1 cellular context compared by ENCODE assay signal in the genomic region with DNA sequence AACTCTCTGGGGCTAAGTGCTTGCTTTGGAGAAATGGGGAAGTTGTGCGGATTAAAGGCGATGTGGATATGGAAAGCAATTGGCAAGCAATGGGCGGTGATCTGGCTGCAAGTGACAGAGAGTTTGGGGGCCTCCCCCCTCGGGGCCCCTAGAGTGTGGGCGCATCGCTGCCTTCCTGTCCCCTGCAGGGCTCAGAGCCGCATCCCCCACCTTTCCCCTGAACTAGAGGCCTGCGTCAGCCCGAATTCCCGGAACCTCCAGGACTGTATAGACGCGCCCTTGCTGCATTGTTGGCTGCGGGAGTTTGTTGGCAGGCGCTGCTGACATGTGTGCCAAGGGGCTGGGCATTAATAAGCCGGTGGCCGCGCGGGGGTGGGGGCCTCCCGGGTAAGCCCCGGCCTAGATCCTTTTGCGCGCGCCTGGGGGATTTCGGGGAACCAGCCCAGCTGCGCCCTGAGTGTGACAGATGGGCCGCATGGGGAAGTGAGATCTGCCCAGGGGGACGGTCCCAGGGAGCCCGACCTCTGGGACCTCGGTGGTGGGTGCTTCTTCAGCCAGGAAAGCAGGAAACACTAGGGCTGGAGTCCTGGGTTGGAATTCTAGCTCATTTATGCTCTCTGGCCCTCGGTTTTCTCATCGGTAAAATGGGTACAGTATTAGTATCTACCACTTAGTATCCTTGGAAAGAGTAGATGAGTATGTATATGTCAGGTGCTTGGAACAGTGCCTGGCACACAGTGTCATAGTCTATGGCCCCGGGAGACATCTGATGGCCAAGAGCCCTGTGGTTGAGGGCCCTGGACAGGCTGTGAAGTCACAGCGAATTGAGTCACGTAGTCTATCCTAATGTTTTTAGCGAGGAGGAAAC.
TF ChIP-seq lines count a peak whose summit lies in the region.

No MANE protein-coding gene starts in this region.

TF ChIP-seq in K562, 482 proteins besides CTCF, POLR2A, EP300 and RAD21 (continues in another document):
- no peak for TF ChIP-seq POLR2AphosphoS5 (IDR thresholded peaks at IDR 0.05; ENCODE audit: control insufficient read depth, insufficient read depth, low read depth, low read length)
- TF ChIP-seq ATF7 (IDR thresholded peaks at IDR 0.05): 0 out of 2 replicates have a peak, but pooled peaks have one; percentile 10
- no peak for TF ChIP-seq PCBP2 (IDR thresholded peaks at IDR 0.05; ENCODE audit: low read depth, low read length, poor library complexity, severe bottlenecking)
- 0 out of 2 replicates have a peak, but pooled peaks have one; percentile 21 for TF ChIP-seq ZNF507 (tag; conservative IDR thresholded peaks at IDR 0.05)
- no peak for TF ChIP-seq CBFA2T3 (IDR thresholded peaks at IDR 0.05)
- TF ChIP-seq, protein P1, sequence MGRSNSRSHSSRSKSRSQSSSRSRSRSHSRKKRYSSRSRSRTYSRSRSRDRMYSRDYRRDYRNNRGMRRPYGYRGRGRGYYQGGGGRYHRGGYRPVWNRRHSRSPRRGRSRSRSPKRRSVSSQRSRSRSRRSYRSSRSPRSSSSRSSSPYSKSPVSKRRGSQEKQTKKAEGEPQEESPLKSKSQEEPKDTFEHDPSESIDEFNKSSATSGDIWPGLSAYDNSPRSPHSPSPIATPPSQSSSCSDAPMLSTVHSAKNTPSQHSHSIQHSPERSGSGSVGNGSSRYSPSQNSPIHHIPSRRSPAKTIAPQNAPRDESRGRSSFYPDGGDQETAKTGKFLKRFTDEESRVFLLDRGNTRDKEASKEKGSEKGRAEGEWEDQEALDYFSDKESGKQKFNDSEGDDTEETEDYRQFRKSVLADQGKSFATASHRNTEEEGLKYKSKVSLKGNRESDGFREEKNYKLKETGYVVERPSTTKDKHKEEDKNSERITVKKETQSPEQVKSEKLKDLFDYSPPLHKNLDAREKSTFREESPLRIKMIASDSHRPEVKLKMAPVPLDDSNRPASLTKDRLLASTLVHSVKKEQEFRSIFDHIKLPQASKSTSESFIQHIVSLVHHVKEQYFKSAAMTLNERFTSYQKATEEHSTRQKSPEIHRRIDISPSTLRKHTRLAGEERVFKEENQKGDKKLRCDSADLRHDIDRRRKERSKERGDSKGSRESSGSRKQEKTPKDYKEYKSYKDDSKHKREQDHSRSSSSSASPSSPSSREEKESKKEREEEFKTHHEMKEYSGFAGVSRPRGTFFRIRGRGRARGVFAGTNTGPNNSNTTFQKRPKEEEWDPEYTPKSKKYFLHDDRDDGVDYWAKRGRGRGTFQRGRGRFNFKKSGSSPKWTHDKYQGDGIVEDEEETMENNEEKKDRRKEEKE (IDR thresholded peaks at IDR 0.05; ENCODE audit: borderline replicate concordance in 1 of 2, control insufficient read depth in 1 of 2, low read depth in 2 of 2, low read length in 1 of 2): no peak
- peak; percentile 8 to 64; a peak in 1 of 4 replicates for TF ChIP-seq SIN3A (IDR thresholded peaks at IDR 0.05; ENCODE audit: borderline replicate concordance in 2 of 2, control insufficient read depth in 1 of 2, low read depth in 2 of 2, low read length in 2 of 2)
- TF ChIP-seq ZZZ3 (IDR thresholded peaks at IDR 0.05): no peak
- TF ChIP-seq SMARCA5 (IDR thresholded peaks at IDR 0.05): peak; percentile 74; the same call in 1 of the 2 replicates
- no peak for TF ChIP-seq SMAD3 (CRISPR knock-in tag; conservative IDR thresholded peaks at IDR 0.05)
- TF ChIP-seq ETV1 (tag; conservative IDR thresholded peaks at IDR 0.05; ENCODE audit: low read depth): peak; percentile 41; the same call in 1 of the 2 replicates
- no peak for TF ChIP-seq NR1H2 (CRISPR knock-in tag; IDR thresholded peaks at IDR 0.05)
- no peak for TF ChIP-seq DNMT1 (IDR thresholded peaks at IDR 0.05)
- TF ChIP-seq ZFP30 (CRISPR knock-in tag; IDR thresholded peaks at IDR 0.05; ENCODE audit: borderline replicate concordance): no peak
- peak; percentile 25; the same call in 1 of the 2 replicates for TF ChIP-seq SMARCE1 (IDR thresholded peaks at IDR 0.05)
- TF ChIP-seq FOSL1 (tag; conservative IDR thresholded peaks at IDR 0.05): no peak
- no peak for TF ChIP-seq EHMT2 (IDR thresholded peaks at IDR 0.05)
- TF ChIP-seq BRF2 (IDR thresholded peaks at IDR 0.05; ENCODE audit: borderline replicate concordance, insufficient read depth, insufficient read length): no peak
- peak; percentile 18 for TF ChIP-seq CCNT2 (IDR thresholded peaks at IDR 0.05; ENCODE audit: borderline replicate concordance, extremely low read depth, insufficient read length, low read depth, low read length)
- TF ChIP-seq GTF2F1 (IDR thresholded peaks at IDR 0.05; ENCODE audit: low read depth, low read length): no peak
- TF ChIP-seq FOXJ2 (tag; IDR thresholded peaks at IDR 0.05): no peak
- TF ChIP-seq HNRNPH1 (optimal IDR thresholded peaks at IDR 0.05; ENCODE audit: low read depth, low read length): no peak
- TF ChIP-seq DIDO1 (tag; IDR thresholded peaks at IDR 0.05; ENCODE audit: low read depth): no peak
- no peak for TF ChIP-seq ZNF253 (CRISPR knock-in tag; conservative IDR thresholded peaks at IDR 0.05)
- TF ChIP-seq ZC3H11A (IDR thresholded peaks at IDR 0.05; ENCODE audit: low read depth, low read length): no peak
- TF ChIP-seq MTA2 (IDR thresholded peaks at IDR 0.05; ENCODE audit: low read depth): no peak
- TF ChIP-seq, protein P2, sequence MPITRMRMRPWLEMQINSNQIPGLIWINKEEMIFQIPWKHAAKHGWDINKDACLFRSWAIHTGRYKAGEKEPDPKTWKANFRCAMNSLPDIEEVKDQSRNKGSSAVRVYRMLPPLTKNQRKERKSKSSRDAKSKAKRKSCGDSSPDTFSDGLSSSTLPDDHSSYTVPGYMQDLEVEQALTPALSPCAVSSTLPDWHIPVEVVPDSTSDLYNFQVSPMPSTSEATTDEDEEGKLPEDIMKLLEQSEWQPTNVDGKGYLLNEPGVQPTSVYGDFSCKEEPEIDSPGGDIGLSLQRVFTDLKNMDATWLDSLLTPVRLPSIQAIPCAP (CRISPR knock-in tag; IDR thresholded peaks at IDR 0.05; ENCODE audit: borderline replicate concordance): no peak
- peak; percentile 87 for TF ChIP-seq ADNP (tag; IDR thresholded peaks at IDR 0.05)
- no peak for TF ChIP-seq ZNF583 (CRISPR knock-in tag; IDR thresholded peaks at IDR 0.05)
- TF ChIP-seq MYC (IDR thresholded peaks at IDR 0.05; ENCODE audit: low read depth, low read length): no peak
- TF ChIP-seq MYC (CRISPR knock-in tag; IDR thresholded peaks at IDR 0.05; ENCODE audit: borderline replicate concordance, low read depth): no peak
- no peak for TF ChIP-seq SMARCA4 (IDR thresholded peaks at IDR 0.05)
- TF ChIP-seq, protein P3, sequence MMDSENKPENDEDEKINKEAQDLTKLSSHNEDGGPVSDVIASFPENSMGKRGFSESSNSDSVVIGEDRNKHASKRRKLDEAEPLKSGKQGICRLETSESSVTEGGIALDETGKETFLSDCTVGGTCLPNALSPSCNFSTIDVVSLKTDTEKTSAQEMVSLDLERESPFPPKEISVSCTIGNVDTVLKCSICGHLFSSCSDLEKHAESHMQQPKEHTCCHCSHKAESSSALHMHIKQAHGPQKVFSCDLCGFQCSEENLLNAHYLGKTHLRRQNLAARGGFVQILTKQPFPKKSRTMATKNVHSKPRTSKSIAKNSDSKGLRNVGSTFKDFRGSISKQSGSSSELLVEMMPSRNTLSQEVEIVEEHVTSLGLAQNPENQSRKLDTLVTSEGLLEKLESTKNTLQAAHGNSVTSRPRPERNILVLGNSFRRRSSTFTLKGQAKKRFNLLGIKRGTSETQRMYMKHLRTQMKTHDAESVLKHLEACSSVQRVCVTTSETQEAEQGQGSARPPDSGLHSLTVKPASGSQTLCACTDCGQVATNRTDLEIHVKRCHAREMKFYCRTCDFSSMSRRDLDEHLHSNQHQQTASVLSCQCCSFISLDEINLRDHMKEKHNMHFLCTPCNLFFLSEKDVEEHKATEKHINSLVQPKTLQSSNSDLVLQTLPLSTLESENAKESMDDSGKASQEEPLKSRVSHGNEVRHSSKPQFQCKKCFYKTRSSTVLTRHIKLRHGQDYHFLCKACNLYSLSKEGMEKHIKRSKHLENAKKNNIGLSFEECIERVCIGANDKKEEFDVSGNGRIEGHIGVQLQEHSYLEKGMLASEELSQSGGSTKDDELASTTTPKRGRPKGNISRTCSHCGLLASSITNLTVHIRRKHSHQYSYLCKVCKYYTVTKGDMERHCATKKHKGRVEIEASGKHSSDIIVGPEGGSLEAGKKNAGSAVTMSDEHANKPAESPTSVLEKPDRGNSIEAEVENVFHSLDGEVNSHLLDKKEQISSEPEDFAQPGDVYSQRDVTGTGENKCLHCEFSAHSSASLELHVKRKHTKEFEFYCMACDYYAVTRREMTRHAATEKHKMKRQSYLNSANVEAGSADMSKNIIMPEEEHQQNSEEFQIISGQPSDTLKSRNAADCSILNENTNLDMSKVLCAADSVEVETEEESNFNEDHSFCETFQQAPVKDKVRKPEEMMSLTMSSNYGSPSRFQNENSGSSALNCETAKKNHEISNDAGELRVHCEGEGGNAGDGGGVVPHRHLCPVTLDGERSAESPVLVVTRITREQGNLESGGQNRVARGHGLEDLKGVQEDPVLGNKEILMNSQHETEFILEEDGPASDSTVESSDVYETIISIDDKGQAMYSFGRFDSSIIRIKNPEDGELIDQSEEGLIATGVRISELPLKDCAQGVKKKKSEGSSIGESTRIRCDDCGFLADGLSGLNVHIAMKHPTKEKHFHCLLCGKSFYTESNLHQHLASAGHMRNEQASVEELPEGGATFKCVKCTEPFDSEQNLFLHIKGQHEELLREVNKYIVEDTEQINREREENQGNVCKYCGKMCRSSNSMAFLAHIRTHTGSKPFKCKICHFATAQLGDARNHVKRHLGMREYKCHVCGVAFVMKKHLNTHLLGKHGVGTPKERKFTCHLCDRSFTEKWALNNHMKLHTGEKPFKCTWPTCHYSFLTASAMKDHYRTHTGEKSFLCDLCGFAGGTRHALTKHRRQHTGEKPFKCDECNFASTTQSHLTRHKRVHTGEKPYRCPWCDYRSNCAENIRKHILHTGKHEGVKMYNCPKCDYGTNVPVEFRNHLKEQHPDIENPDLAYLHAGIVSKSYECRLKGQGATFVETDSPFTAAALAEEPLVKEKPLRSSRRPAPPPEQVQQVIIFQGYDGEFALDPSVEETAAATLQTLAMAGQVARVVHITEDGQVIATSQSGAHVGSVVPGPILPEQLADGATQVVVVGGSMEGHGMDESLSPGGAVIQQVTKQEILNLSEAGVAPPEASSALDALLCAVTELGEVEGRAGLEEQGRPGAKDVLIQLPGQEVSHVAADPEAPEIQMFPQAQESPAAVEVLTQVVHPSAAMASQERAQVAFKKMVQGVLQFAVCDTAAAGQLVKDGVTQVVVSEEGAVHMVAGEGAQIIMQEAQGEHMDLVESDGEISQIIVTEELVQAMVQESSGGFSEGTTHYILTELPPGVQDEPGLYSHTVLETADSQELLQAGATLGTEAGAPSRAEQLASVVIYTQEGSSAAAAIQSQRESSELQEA (IDR thresholded peaks at IDR 0.05; ENCODE audit: low read depth): no peak
- TF ChIP-seq RBM34 (IDR thresholded peaks at IDR 0.05; ENCODE audit: borderline replicate concordance, insufficient read depth, low read length): no peak
- TF ChIP-seq HIVEP1 (CRISPR knock-in tag; IDR thresholded peaks at IDR 0.05): no peak
- TF ChIP-seq CBX3 (IDR thresholded peaks at IDR 0.05; ENCODE audit: borderline replicate concordance in 1 of 2, low read length in 2 of 2): peak in 1 of 2 experiments; percentile 63; a peak in 1 of 3 replicates
- TF ChIP-seq, protein P4, sequence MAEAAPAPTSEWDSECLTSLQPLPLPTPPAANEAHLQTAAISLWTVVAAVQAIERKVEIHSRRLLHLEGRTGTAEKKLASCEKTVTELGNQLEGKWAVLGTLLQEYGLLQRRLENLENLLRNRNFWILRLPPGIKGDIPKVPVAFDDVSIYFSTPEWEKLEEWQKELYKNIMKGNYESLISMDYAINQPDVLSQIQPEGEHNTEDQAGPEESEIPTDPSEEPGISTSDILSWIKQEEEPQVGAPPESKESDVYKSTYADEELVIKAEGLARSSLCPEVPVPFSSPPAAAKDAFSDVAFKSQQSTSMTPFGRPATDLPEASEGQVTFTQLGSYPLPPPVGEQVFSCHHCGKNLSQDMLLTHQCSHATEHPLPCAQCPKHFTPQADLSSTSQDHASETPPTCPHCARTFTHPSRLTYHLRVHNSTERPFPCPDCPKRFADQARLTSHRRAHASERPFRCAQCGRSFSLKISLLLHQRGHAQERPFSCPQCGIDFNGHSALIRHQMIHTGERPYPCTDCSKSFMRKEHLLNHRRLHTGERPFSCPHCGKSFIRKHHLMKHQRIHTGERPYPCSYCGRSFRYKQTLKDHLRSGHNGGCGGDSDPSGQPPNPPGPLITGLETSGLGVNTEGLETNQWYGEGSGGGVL (CRISPR knock-in tag; IDR thresholded peaks at IDR 0.05): no peak
- TF ChIP-seq, protein P5, sequence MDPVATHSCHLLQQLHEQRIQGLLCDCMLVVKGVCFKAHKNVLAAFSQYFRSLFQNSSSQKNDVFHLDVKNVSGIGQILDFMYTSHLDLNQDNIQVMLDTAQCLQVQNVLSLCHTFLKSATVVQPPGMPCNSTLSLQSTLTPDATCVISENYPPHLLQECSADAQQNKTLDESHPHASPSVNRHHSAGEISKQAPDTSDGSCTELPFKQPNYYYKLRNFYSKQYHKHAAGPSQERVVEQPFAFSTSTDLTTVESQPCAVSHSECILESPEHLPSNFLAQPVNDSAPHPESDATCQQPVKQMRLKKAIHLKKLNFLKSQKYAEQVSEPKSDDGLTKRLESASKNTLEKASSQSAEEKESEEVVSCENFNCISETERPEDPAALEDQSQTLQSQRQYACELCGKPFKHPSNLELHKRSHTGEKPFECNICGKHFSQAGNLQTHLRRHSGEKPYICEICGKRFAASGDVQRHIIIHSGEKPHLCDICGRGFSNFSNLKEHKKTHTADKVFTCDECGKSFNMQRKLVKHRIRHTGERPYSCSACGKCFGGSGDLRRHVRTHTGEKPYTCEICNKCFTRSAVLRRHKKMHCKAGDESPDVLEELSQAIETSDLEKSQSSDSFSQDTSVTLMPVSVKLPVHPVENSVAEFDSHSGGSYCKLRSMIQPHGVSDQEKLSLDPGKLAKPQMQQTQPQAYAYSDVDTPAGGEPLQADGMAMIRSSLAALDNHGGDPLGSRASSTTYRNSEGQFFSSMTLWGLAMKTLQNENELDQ (CRISPR knock-in tag; IDR thresholded peaks at IDR 0.05; ENCODE audit: borderline replicate concordance): no peak
- TF ChIP-seq RCOR1 (IDR thresholded peaks at IDR 0.05; ENCODE audit: borderline replicate concordance in 1 of 2, low read depth in 2 of 2, low read length in 2 of 2): peak in 1 of 2 experiments; percentile 57; a peak in 2 of 4 replicates
- peak; percentile 7 for TF ChIP-seq KDM5B (IDR thresholded peaks at IDR 0.05; ENCODE audit: insufficient replicate concordance, low read depth, low read length)
- TF ChIP-seq, protein P6, sequence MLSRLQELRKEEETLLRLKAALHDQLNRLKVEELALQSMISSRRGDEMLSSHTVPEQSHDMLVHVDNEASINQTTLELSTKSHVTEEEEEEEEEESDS (CRISPR knock-in tag; IDR thresholded peaks at IDR 0.05): no peak
- TF ChIP-seq ARID1B (IDR thresholded peaks at IDR 0.05): 0 out of 2 replicates have a peak, but pooled peaks have one; percentile 19
- TF ChIP-seq NR2C2 (CRISPR knock-in tag; IDR thresholded peaks at IDR 0.05): no peak
- no peak for TF ChIP-seq NR2C2 (tag; IDR thresholded peaks at IDR 0.05)
- no peak for TF ChIP-seq DDX20 (tag; IDR thresholded peaks at IDR 0.05; ENCODE audit: low read depth)
- no peak for TF ChIP-seq ZNF133 (CRISPR knock-in tag; IDR thresholded peaks at IDR 0.05)
